20 cellular contexts compared by ENCODE assay signal in the genomic region with DNA sequence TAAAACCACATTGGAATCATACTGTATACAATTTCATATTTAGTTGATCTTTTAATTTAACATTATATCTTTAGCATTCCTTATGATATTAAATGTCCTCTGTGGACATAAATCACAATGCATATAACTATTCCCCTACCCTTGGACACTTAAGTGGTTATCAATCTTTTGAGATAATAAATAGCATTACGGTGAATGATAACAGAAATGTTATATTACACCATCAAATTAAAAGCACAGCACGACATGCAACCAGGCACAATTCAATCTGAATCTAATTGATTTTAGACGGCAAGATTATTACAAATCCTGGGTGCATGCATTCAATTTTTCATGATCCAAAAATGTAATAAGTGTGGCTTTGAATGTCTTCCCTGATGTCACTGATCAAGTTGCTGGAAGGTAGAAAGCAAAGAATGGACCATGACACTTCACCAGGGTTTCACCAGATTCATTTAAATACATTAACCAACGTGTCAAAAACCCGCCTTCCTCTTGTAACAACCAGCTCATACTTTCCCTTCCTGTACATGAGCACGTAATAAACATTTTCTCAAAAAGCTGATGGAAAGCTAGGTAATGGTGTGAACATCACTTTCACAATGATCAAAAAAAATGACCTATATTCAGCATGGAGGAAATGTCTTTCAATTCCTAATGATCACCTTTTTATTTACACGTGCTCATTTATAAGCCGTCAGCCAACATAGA.
DNase-seq lines count a peak whose midpoint lies in the region; ATAC-seq and TF ChIP-seq lines count a peak whose summit lies in the region.
"Had no signal": no experiment of that assay in that cellular context is flagged by ENCODE, and none has a peak within 500 bp of the region (broad histone marks: within the 10 kb centered on the region; RNA-seq: fewer than 3 reads in every experiment).

No MANE protein-coding gene starts in this region.

- intact Hi-C loops in activated CD4-positive, alpha-beta T cell treated with anti-CD3 and anti-CD28 coated beads for 36 hours (cut with DNase I, micrococcal nuclease), result loop anchor here in 1 of 2 experiments (1.0 kb wide), 1 partner anchor 13 kb away; no protein-coding TSS in a partner anchor
- intact Hi-C loops in natural killer cell (cut with micrococcal nuclease), result loop anchor here (5.0 kb wide), 1 partner anchor 514 kb away; a partner anchor contains a TSS

- no peaks in the 10 kb centered on the region for H3K36me3 ChIP-seq in Peyer's patch
- H3K36me3 ChIP-seq: BLaER1 treated with 17β-estradiol and CSF1 and Interleukin-3, amounts not matched to agents 10 nM and 100 nM; SJCRH30 had no signal

- H2BK5ac ChIP-seq in H9 (ENCODE audit: insufficient read length, low read length), result no peak overlapping the region

- no peak overlapping the region for H3K4ac ChIP-seq in H9 (ENCODE audit: low read depth, low read length)

- no peak overlapping the region for H2BK12ac ChIP-seq in H9 (ENCODE audit: insufficient read length, low read depth, low read length)

- no peak overlapping the region for H3K4me3 Mint-ChIP-seq in activated CD4-positive, alpha-beta T cell treated with anti-CD3 and anti-CD28 coated beads for 36 hours
- H3K4me3 Mint-ChIP-seq in activated naive CD8-positive, alpha-beta T cell treated with anti-CD3 and anti-CD28 coated beads for 36 hours, result no peak overlapping the region
- H3K4me3 Mint-ChIP-seq in natural killer cell, result peak overlapping the region; percentile 64
- no peak overlapping the region for H3K4me3 Mint-ChIP-seq in H9
- H3K4me3 Mint-ChIP-seq: HFFc6 had no signal

- H3K4me2 ChIP-seq in H9 (ENCODE audit: insufficient read depth, insufficient read length, low read length), result no peak overlapping the region

- no peaks in the 10 kb centered on the region for H3K27me3 Mint-ChIP-seq in activated CD4-positive, alpha-beta T cell treated with anti-CD3 and anti-CD28 coated beads for 36 hours
- H3K27me3 Mint-ChIP-seq in activated naive CD8-positive, alpha-beta T cell treated with anti-CD3 and anti-CD28 coated beads for 36 hours, result peaks cover 5% of the 10 kb centered on the region
- no peaks in the 10 kb centered on the region for H3K27me3 Mint-ChIP-seq in natural killer cell (ENCODE audit: low read depth in 2 of 2)
- H3K27me3 Mint-ChIP-seq in H9 (ENCODE audit: low read depth), result no peaks in the 10 kb centered on the region

- H3T11ph ChIP-seq in H9 (ENCODE audit: low read length), result no peak overlapping the region

- no CpG with 5 or more reads among the region's 8 CpGs for WGBS in H9 (ENCODE audit: extremely low coverage, insufficient read length, low lambda C conversion rate)

- POLR2A ChIA-PET in activated CD4-positive, alpha-beta T cell treated with anti-CD3 and anti-CD28 coated beads for 36 hours (lab: Charles Lee), result no interaction called here

- peak overlapping the region; percentile 60 for H3K27ac Mint-ChIP-seq in activated CD4-positive, alpha-beta T cell treated with anti-CD3 and anti-CD28 coated beads for 36 hours
- H3K27ac Mint-ChIP-seq in activated naive CD8-positive, alpha-beta T cell treated with anti-CD3 and anti-CD28 coated beads for 36 hours, result peak overlapping the region; percentile 23
- peak overlapping the region; percentile 78 to 85 for H3K27ac Mint-ChIP-seq in natural killer cell
- no peak overlapping the region for H3K27ac Mint-ChIP-seq in H9
- H3K27ac Mint-ChIP-seq: HFFc6 had no signal

- H3K9ac ChIP-seq in H9 (ENCODE audit: extremely low read depth, insufficient read length, low read length), result no peak overlapping the region
- H3K9ac ChIP-seq: BLaER1 treated with 17β-estradiol and CSF1 and Interleukin-3, amounts not matched to agents 10 nM and 100 nM had no signal

- no peaks in the 10 kb centered on the region for H3K36me3 Mint-ChIP-seq in activated CD4-positive, alpha-beta T cell treated with anti-CD3 and anti-CD28 coated beads for 36 hours (ENCODE audit: low read depth)
- no peaks in the 10 kb centered on the region for H3K36me3 Mint-ChIP-seq in activated naive CD8-positive, alpha-beta T cell treated with anti-CD3 and anti-CD28 coated beads for 36 hours
- H3K36me3 Mint-ChIP-seq in natural killer cell (peaks cover 7% of the 10 kb centered on the region), H9 (ENCODE audit: insufficient read depth in 1 of 3, low read depth in 3 of 3) (no peaks in the 10 kb centered on the region; a peak in 1 of 7 replicates)

- H2BK120ac ChIP-seq in H9 (ENCODE audit: low read depth, low read length, poor library complexity, severe bottlenecking), result no peak overlapping the region

- H3K27me3 ChIP-seq in Peyer's patch (no peaks in the 10 kb centered on the region), H9 (ENCODE audit: insufficient read depth, low read length) (peaks cover 3% of the 10 kb centered on the region)
- H3K27me3 ChIP-seq: BLaER1 treated with 17β-estradiol and CSF1 and Interleukin-3, amounts not matched to agents 10 nM and 100 nM; SJCRH30 had no signal

- no peak for TF ChIP-seq CTCF in GM12865 (IDR thresholded peaks at IDR 0.05; ENCODE audit: insufficient read depth, low read depth, low read length, missing control alignments)
- no peak for TF ChIP-seq CTCF in natural killer cell (IDR thresholded peaks at IDR 0.05)
- no peak for TF ChIP-seq CTCF in Peyer's patch (IDR thresholded peaks at IDR 0.05)
- TF ChIP-seq CTCF in H9 (conservative IDR thresholded peaks at IDR 0.05), result no peak

- H3K27ac ChIP-seq in Peyer's patch (no peak overlapping the region), H9 (ENCODE audit: insufficient read length, low read depth, low read length) (no peak overlapping the region)
- H3K27ac ChIP-seq: 22Rv1; BLaER1 treated with 17β-estradiol and CSF1 and Interleukin-3, amounts not matched to agents 10 nM and 100 nM; HL-60; SJCRH30 had no signal

- H3K4me1 Mint-ChIP-seq in activated CD4-positive, alpha-beta T cell treated with anti-CD3 and anti-CD28 coated beads for 36 hours, result peaks cover 13% of the 10 kb centered on the region
- H3K4me1 Mint-ChIP-seq in activated naive CD8-positive, alpha-beta T cell treated with anti-CD3 and anti-CD28 coated beads for 36 hours, result peaks cover 10% of the 10 kb centered on the region
- H3K4me1 Mint-ChIP-seq in natural killer cell (peaks cover 41 to 42% of the 10 kb centered on the region in 2 donors), H9 (peaks cover 5 to 16% of the 10 kb centered on the region in 2 experiments; a peak in 3 of 4 replicates)

- H4K20me1 ChIP-seq in H9 (ENCODE audit: control insufficient read depth, insufficient read depth, insufficient read length), result no peaks in the 10 kb centered on the region
- H4K20me1 ChIP-seq: BLaER1 treated with 17β-estradiol and CSF1 and Interleukin-3, amounts not matched to agents 10 nM and 100 nM had no signal

- TF ChIP-seq POLR2A in Peyer's patch (IDR thresholded peaks at IDR 0.05), result no peak

- H3K4me1 ChIP-seq in Peyer's patch (no peaks in the 10 kb centered on the region), H9 (ENCODE audit: insufficient read depth, low read length) (peaks cover 7% of the 10 kb centered on the region; the same call in 1 of the 2 replicates)
- H3K4me1 ChIP-seq: SJCRH30 had no signal

- H4K5ac ChIP-seq in H9 (ENCODE audit: insufficient read length, low read depth, low read length), result no peak overlapping the region

- no peak overlapping the region for H3K23ac ChIP-seq in H9 (ENCODE audit: insufficient read length, low read depth, low read length)

- H3K18ac ChIP-seq in H9 (ENCODE audit: insufficient read length, low read depth, low read length), result no peak overlapping the region

- H3K4me3 ChIP-seq in GM12865 (ENCODE audit: low read depth, low read length) (no peak overlapping the region), Peyer's patch (no peak overlapping the region)
- H3K4me3 ChIP-seq: BLaER1 treated with 17β-estradiol and CSF1 and Interleukin-3, amounts not matched to agents 10 nM and 100 nM; SJCRH30 had no signal

- no peaks in the 10 kb centered on the region for H3K79me1 ChIP-seq in H9 (ENCODE audit: insufficient read depth, low read depth, low read length, poor library complexity, severe bottlenecking)

- H3K23me2 ChIP-seq in H9 (ENCODE audit: insufficient read length, low read depth, low read length, poor library complexity, severe bottlenecking), result no peaks in the 10 kb centered on the region

- H3K9me3 ChIP-seq in Peyer's patch, result no peaks in the 10 kb centered on the region
- H3K9me3 ChIP-seq in H9 (ENCODE audit: control insufficient read depth, low read depth, low read length), result no peaks in the 10 kb centered on the region
- H3K9me3 ChIP-seq: SJCRH30 had no signal

- H3K14ac ChIP-seq in H9 (ENCODE audit: insufficient read depth, low read length), result no peak overlapping the region

- CTCF ChIA-PET in activated CD4-positive, alpha-beta T cell treated with anti-CD3 and anti-CD28 coated beads for 36 hours (lab: Charles Lee), result interaction anchor here (0.9 kb wide), 1 partner anchor 58 kb away, joined by 3 read pairs; no protein-coding TSS in a partner anchor

- no peak for DNase-seq in activated CD4-positive, alpha-beta T cell treated with anti-CD3 and anti-CD28 coated beads for 36 hours
- DNase-seq in activated CD4-positive, alpha-beta T cell treated with anti-CD3 and anti-CD28 coated beads for 1 hour, result no peak
- peak; percentile 15 for DNase-seq in GM12865 (ENCODE audit: low read depth)
- DNase-seq in activated naive CD8-positive, alpha-beta T cell treated with anti-CD3 and anti-CD28 coated beads for 36 hours, result no peak
- no peak for DNase-seq in natural killer cell
- DNase-seq in Peyer's patch, result no peak
- DNase-seq in H9, result no peak
- DNase-seq: DMS153, GOT3, HFFc6, KBM-7, NCI-H1092, NCI-H345, NCI-H526 treated with DMSO at 0.1 percent for 48 hours, RPMI8226, SJCRH30 had no signal

- no peak overlapping the region for H3K56ac ChIP-seq in H9 (ENCODE audit: insufficient read length, low read depth, low read length)

- no peaks in the 10 kb centered on the region for H3K79me2 ChIP-seq in H9 (ENCODE audit: insufficient read depth, low read length)

- no peak overlapping the region for H2AK5ac ChIP-seq in H9 (ENCODE audit: insufficient read length, low read length)

- no peak overlapping the region for H4K8ac ChIP-seq in H9 (replicated peaks; ENCODE audit: insufficient read length, low read depth, low read length)

- H2BK15ac ChIP-seq in H9 (ENCODE audit: low read depth, low read length), result no peak overlapping the region

- no peak overlapping the region for H2AFZ ChIP-seq in H9 (ENCODE audit: low read length)

- ATAC-seq in activated CD4-positive, alpha-beta T cell treated with anti-CD3 and anti-CD28 coated beads for 36 hours, result peak; percentile 75
- ATAC-seq in natural killer cell, result peak; percentile 79 to 92 (median 81)
- no peak for ATAC-seq in GM21447 (IDR thresholded peaks at IDR 0.05; ENCODE audit: unreplicated experiment)

- H4K91ac ChIP-seq in H9 (ENCODE audit: insufficient read length, low read depth, low read length), result no peak overlapping the region

- H2BK20ac ChIP-seq in H9 (ENCODE audit: low read depth, low read length, poor library complexity, severe bottlenecking), result no peak overlapping the region

- H3K9me3 Mint-ChIP-seq in activated CD4-positive, alpha-beta T cell treated with anti-CD3 and anti-CD28 coated beads for 36 hours (ENCODE audit: low read depth), result no peaks in the 10 kb centered on the region
- H3K9me3 Mint-ChIP-seq in activated naive CD8-positive, alpha-beta T cell treated with anti-CD3 and anti-CD28 coated beads for 36 hours, result peaks cover 1% of the 10 kb centered on the region
- H3K9me3 Mint-ChIP-seq in natural killer cell (no peaks in the 10 kb centered on the region), H9 (peaks cover 0 to 3% of the 10 kb centered on the region in 2 experiments; a peak in 2 of 5 replicates)
- H3K9me3 Mint-ChIP-seq: HFFc6 had no signal

Comparison
In these comparisons a context has a peak if more than half of its experiments do, and no peak if none do; other contexts are left out.
1. H3K27ac Mint-ChIP-seq: peak in activated CD4-positive, alpha-beta T cell treated with anti-CD3 and anti-CD28 coated beads for 36 hours (single experiment), activated naive CD8-positive, alpha-beta T cell treated with anti-CD3 and anti-CD28 coated beads for 36 hours (single experiment) and natural killer cell (2 of 2); none in H9 (0 of 3).